ENCODE assay signal across 8 cellular contexts in genomic region chr11:60951611-60951908, GRCh38. TPM values are rescaled to one million over a fixed set of nuclear protein-coding genes. Genes with fewer than 3 reads are reported as not detected.
A peak's percentile ranks its signal among the peaks of the same experiment; 100 is the strongest.
DNase-seq lines count a peak whose midpoint lies in the region; ATAC-seq and TF ChIP-seq lines count a peak whose summit lies in the region.

No MANE protein-coding gene starts in this region.

- TF ChIP-seq POLR2A in esophagus muscularis mucosa (IDR thresholded peaks at IDR 0.05; ENCODE audit: low read depth) = no peak

- intact Hi-C loops in esophagus muscularis mucosa (cut with DNase I) = no loop called here

- H3K27ac ChIP-seq in esophagus muscularis mucosa (replicated peaks in 1 of 4) = peak overlapping the region; percentile 82 to 86 (median 85)

- peak overlapping the region; percentile 86 to 98 (median 96) for H3K27ac Mint-ChIP-seq in naive thymus-derived CD8-positive, alpha-beta T cell

- no peaks in the 10 kb centered on the region for H3K9me3 ChIP-seq in esophagus muscularis mucosa

- POLR2A ChIA-PET in naive thymus-derived CD8-positive, alpha-beta T cell (lab: Charles Lee) = interaction anchor here (0.5 to 2.3 kb wide), 8 partner anchors 19 to 243 kb away, joined by 3 to 7 read pairs (median 3); partner anchors contain the start of gene PRPF19

- no peaks in the 10 kb centered on the region for H3K9me3 Mint-ChIP-seq in naive thymus-derived CD8-positive, alpha-beta T cell

- no peak for TF ChIP-seq CTCF in AG10803 (conservative IDR thresholded peaks at IDR 0.05; ENCODE audit: low read length)
- no peak for TF ChIP-seq CTCF in esophagus muscularis mucosa (IDR thresholded peaks at IDR 0.05)

- 18% methylated on average over 9 of the region's 9 CpGs for WGBS in esophagus muscularis mucosa

- DNase-seq in AG10803 (ENCODE audit: low read depth) (no peak), NOMO-1 treated with dmso at 0.1 percent for 144 hours (lab: John Stamatoyannopoulos, UW; ENCODE audit: unreplicated experiment) (peak; percentile 11), esophagus muscularis mucosa (ENCODE audit: extremely low spot score) (no peak), NCI-H2107 (lab: John Stamatoyannopoulos, UW) (no peak), COR-L47 (lab: John Stamatoyannopoulos, UW) (no peak)
- DNase-seq in naive thymus-derived CD8-positive, alpha-beta T cell = no peak

- no peaks in the 10 kb centered on the region for H3K27me3 Mint-ChIP-seq in naive thymus-derived CD8-positive, alpha-beta T cell

- no peaks in the 10 kb centered on the region for H3K27me3 ChIP-seq in esophagus muscularis mucosa

- peaks cover 0 to under 1% (median 0%) of the 10 kb centered on the region in 3 donors for H3K36me3 Mint-ChIP-seq in naive thymus-derived CD8-positive, alpha-beta T cell

- TF ChIP-seq EP300 in esophagus muscularis mucosa (IDR thresholded peaks at IDR 0.05) = no peak

- ATAC-seq in naive thymus-derived CD8-positive, alpha-beta T cell = peak in 1 of 2 donors; percentile 14
- ATAC-seq in HG03378 (IDR thresholded peaks at IDR 0.05; ENCODE audit: unreplicated experiment) = no peak
- ATAC-seq in GM21529 (IDR thresholded peaks at IDR 0.05; ENCODE audit: unreplicated experiment) = no peak

- peaks cover 25 to 56% (median 36%) of the 10 kb centered on the region in 4 donors for H3K4me1 Mint-ChIP-seq in naive thymus-derived CD8-positive, alpha-beta T cell

- H3K36me3 ChIP-seq in esophagus muscularis mucosa = peaks cover 0 to 9% (median 2%) of the 10 kb centered on the region in 4 donors

- H3K4me3 ChIP-seq in AG10803 (ENCODE audit: low read length) (peak overlapping the region; percentile 62), esophagus muscularis mucosa (peak overlapping the region; percentile 57 to 66 (median 59))

- peaks cover 11 to 55% (median 49%) of the 10 kb centered on the region in 4 donors for H3K4me1 ChIP-seq in esophagus muscularis mucosa

- H3K4me3 Mint-ChIP-seq in naive thymus-derived CD8-positive, alpha-beta T cell = peak overlapping the region; percentile 83 to 97 (median 96)

RNA-seq across cellular contexts. Expression of gene SLC15A3, which starts 0.4 kb away (rescaled TPM):
- total RNA-seq in esophagus muscularis mucosa = 10 to 100 TPM; 24.1 to 61.0 (median 29.9) TPM
- total RNA-seq in naive thymus-derived CD8-positive, alpha-beta T cell = 10 to 100 TPM; 13.6 to 14.9 TPM
- polyA plus RNA-seq in naive thymus-derived CD8-positive, alpha-beta T cell = 1 to 10 TPM in 2 of 3 donors, under 1 TPM in 1; 0.90 to 3.4 (median 1.0) TPM

RNA-seq across cellular contexts. Expression of gene CD6, which starts 19.9 kb away (rescaled TPM):
- total RNA-seq in esophagus muscularis mucosa = 1 to 10 TPM in 2 of 4 donors, under 1 TPM in 1, not detected in 1; 0.32 to 2.2 (median 1.3) TPM
- 100 to 1,000 TPM; 384 to 405 TPM for total RNA-seq in naive thymus-derived CD8-positive, alpha-beta T cell
- polyA plus RNA-seq in naive thymus-derived CD8-positive, alpha-beta T cell = 100 to 1,000 TPM; 150 to 199 (median 153) TPM

RNA-seq across cellular contexts. Expression of gene TMEM132A, which starts 27.3 kb away (rescaled TPM):
- 1 to 10 TPM; 2.9 to 9.3 (median 6.8) TPM for total RNA-seq in esophagus muscularis mucosa
- under 1 TPM in 1 of 2 experiments, not detected in 1; 0.88 TPM for total RNA-seq in naive thymus-derived CD8-positive, alpha-beta T cell
- not detected for polyA plus RNA-seq in naive thymus-derived CD8-positive, alpha-beta T cell

RNA-seq across cellular contexts. Expression of gene TMEM109, which starts 37.6 kb away (rescaled TPM):
- 100 to 1,000 TPM; 106 to 186 (median 138) TPM for total RNA-seq in esophagus muscularis mucosa
- 10 to 100 TPM; 52.4 to 60.5 TPM for total RNA-seq in naive thymus-derived CD8-positive, alpha-beta T cell
- 100 to 1,000 TPM; 216 to 295 (median 272) TPM for polyA plus RNA-seq in naive thymus-derived CD8-positive, alpha-beta T cell

RNA-seq across cellular contexts. Expression of gene PRPF19, which starts 45.2 kb away (rescaled TPM):
- total RNA-seq in esophagus muscularis mucosa = 10 to 100 TPM; 35.7 to 63.0 (median 57.1) TPM
- 10 to 100 TPM; 94.0 to 98.8 TPM for total RNA-seq in naive thymus-derived CD8-positive, alpha-beta T cell
- 10 to 100 TPM; 14.2 to 19.5 (median 17.8) TPM for polyA plus RNA-seq in naive thymus-derived CD8-positive, alpha-beta T cell

Comparison
In these comparisons a context has a peak if more than half of its experiments do, and no peak if none do; other contexts are left out.
1. RNA of gene CD6, which starts 19.9 kb away (total RNA-seq): 384 to 405 TPM in naive thymus-derived CD8-positive, alpha-beta T cell; 0.32 to 2.2 TPM in esophagus muscularis mucosa; every median in the first group is over 100 times any median in the second.